In the genomic region with DNA sequence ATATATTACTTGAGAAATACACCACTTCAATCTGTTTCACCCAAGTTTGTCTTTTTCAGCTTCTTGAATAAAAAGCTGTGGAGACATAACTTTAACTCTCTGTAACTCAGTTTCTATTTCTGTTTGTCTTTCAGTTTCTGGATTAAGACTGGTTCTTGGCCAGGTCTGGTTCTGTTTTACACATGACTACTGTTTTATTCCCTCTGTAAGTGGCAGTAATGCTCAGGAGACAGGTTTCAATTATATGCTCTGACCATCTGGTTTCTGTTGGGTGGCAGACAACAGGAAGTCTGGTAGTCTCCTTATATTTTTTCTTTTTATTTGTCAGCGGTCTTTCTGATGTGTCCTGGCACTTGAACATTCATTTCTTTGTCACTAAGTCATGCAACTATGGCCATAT, we compare ENCODE assay signal across 13 cellular contexts.
DNase-seq lines count a peak whose midpoint lies in the region; ATAC-seq, FAIRE-seq and TF ChIP-seq lines count a peak whose summit lies in the region.
"Had no signal": no experiment of that assay in that cellular context is flagged by ENCODE, and none has a peak within 500 bp of the region (broad histone marks: within the 10 kb centered on the region; RNA-seq: fewer than 3 reads in every experiment).

No MANE protein-coding gene starts in this region.

- H3K4me1 ChIP-seq in breast epithelium = no peaks in the 10 kb centered on the region
- H3K4me1 ChIP-seq: ascending aorta, BE2C, parathyroid adenoma had no signal

- FAIRE-seq in GM12891 (lab: Jason Lieb, UNC) (no peak), frontal cortex (lab: Jason Lieb, UNC) (no peak)
- FAIRE-seq: HepG2 had no signal

- no peaks in the 10 kb centered on the region for H3K27me3 ChIP-seq in breast epithelium
- H3K27me3 ChIP-seq: ascending aorta, BE2C had no signal

- no peaks in the 10 kb centered on the region for H3K36me3 ChIP-seq in breast epithelium
- H3K36me3 ChIP-seq: ascending aorta, BE2C had no signal

- TF ChIP-seq POLR2A in GM18505 (IDR thresholded peaks at IDR 0.05; ENCODE audit: borderline replicate concordance, extremely low read depth, insufficient read depth, insufficient read length) = no peak
- no peak for TF ChIP-seq POLR2A in GM12891 (IDR thresholded peaks at IDR 0.05; ENCODE audit: low read depth, low read length)
- TF ChIP-seq POLR2A in breast epithelium (IDR thresholded peaks at IDR 0.05) = no peak

- ATAC-seq in GM18505 (IDR thresholded peaks at IDR 0.05; ENCODE audit: unreplicated experiment) (peak; percentile 75), GM19395 (IDR thresholded peaks at IDR 0.05; ENCODE audit: unreplicated experiment) (peak; percentile 92), HG02763 (IDR thresholded peaks at IDR 0.05; ENCODE audit: unreplicated experiment) (peak; percentile 67), HG03460 (IDR thresholded peaks at IDR 0.05; ENCODE audit: unreplicated experiment) (peak; percentile 81)
- ATAC-seq: HepG2 had no signal

- H3K27ac ChIP-seq in breast epithelium = no peak overlapping the region
- H3K27ac ChIP-seq: ascending aorta, parathyroid adenoma had no signal

- DNase-seq in GM12891 (ENCODE audit: insufficient read length, low spot score) (no peak), breast epithelium (ENCODE audit: low spot score in 2 of 2) (no peak), frontal cortex (ENCODE audit: low spot score in 2 of 2) (no peak), KG1 (lab: John Stamatoyannopoulos, UW) (no peak)
- DNase-seq: BE2C, NCI-H2171 treated with DMSO at 0.1 percent for 48 hours had no signal

- intact Hi-C loops in breast epithelium (cut with DNase I; ENCODE audit: low total_unique reads) = no loop called here

- H3K4me3 ChIP-seq in breast epithelium = no peak overlapping the region
- H3K4me3 ChIP-seq: ascending aorta had no signal

- H3K9me3 ChIP-seq in breast epithelium = peaks cover 0 to 6% of the 10 kb centered on the region in 2 donors
- H3K9me3 ChIP-seq: ascending aorta, BE2C had no signal

- no peak for TF ChIP-seq CTCF in breast epithelium (IDR thresholded peaks at IDR 0.05)

TF ChIP-seq in GM12891, 5 proteins besides CTCF, POLR2A, EP300 and RAD21:
- TF ChIP-seq PAX5 (IDR thresholded peaks at IDR 0.05; ENCODE audit: insufficient read depth, low read length, severe bottlenecking) = no peak
- no peak for TF ChIP-seq SPI1 (IDR thresholded peaks at IDR 0.05; ENCODE audit: low read depth, low read length)
- TF ChIP-seq POLR2AphosphoS5 (IDR thresholded peaks at IDR 0.05; ENCODE audit: low read depth, low read length) = no peak
- no peak for TF ChIP-seq TAF1 (IDR thresholded peaks at IDR 0.05; ENCODE audit: low read depth, low read length)
- no peak for TF ChIP-seq POU2F2 (IDR thresholded peaks at IDR 0.05; ENCODE audit: low read depth, low read length)
